Comparison of ENCODE assay signal across 9 cellular contexts in the genomic region with DNA sequence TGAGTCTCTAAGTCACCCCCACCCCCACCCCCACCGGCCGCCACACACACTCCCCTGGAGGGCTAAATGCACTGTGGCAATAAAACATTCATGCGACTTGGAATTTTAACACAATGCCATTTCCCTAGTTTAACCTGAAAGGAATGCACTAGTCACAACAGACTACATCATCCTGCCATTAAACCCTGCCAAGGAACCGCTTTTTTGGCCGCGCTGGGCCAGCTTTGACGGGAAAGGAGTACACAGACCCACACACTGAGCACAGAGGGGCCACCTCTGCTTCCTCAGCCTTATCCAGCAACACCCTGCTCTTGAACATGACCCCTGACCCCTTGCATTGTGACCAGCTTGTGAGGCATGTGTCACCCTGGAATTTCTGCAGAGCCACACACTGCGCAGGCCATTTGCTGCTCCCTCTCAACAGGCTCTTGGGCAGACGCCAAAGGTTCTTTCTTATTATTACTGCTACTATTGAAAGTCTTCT.
DNase-seq lines count a peak whose midpoint lies in the region; TF ChIP-seq lines count a peak whose summit lies in the region.
"Had no signal": no experiment of that assay in that cellular context is flagged by ENCODE, and none has a peak within 500 bp of the region (broad histone marks: within the 10 kb centered on the region; RNA-seq: fewer than 3 reads in every experiment).

No MANE protein-coding gene starts in this region.

- no peak for TF ChIP-seq POLR2A in esophagus muscularis mucosa (IDR thresholded peaks at IDR 0.05; ENCODE audit: low read depth)

- no peak for TF ChIP-seq CTCF in esophagus muscularis mucosa (IDR thresholded peaks at IDR 0.05)

- H3K9ac ChIP-seq in NT2/D1 (ENCODE audit: insufficient read length, low read depth) (peak overlapping the region; percentile 24), muscle layer of colon (ENCODE audit: low read length) (no peak overlapping the region)

- TF ChIP-seq EP300 in esophagus muscularis mucosa (IDR thresholded peaks at IDR 0.05), result no peak

- no peak overlapping the region for H3K4me3 ChIP-seq in NT2/D1 (ENCODE audit: insufficient read length, low read depth)
- H3K4me3 ChIP-seq in esophagus muscularis mucosa, result peak overlapping the region; percentile 44 to 61 (median 49)
- peak overlapping the region in 1 of 2 donors; percentile 46 for H3K4me3 ChIP-seq in muscle layer of colon (ENCODE audit: low read depth in 1 of 2, low read length in 2 of 2)
- H3K4me3 ChIP-seq: GM12878 had no signal

- H3K9me3 ChIP-seq in NT2/D1 (ENCODE audit: insufficient read depth, low read length) (no peaks in the 10 kb centered on the region), esophagus muscularis mucosa (no peaks in the 10 kb centered on the region), muscle layer of colon (ENCODE audit: low read length) (no peaks in the 10 kb centered on the region)

- no peaks in the 10 kb centered on the region for H3K27me3 ChIP-seq in NT2/D1 (ENCODE audit: insufficient read depth, insufficient read length)
- no peaks in the 10 kb centered on the region for H3K27me3 ChIP-seq in esophagus muscularis mucosa
- no peaks in the 10 kb centered on the region for H3K27me3 ChIP-seq in muscle layer of colon (ENCODE audit: control insufficient read depth in 1 of 2, insufficient read depth in 2 of 2, low read length in 2 of 2)

- H3K27ac ChIP-seq in esophagus muscularis mucosa (replicated peaks in 1 of 4) (peak overlapping the region; percentile 84 to 94 (median 88)), muscle layer of colon (ENCODE audit: low read depth, low read length) (peak overlapping the region; percentile 83)

- DNase-seq in AG20443 (ENCODE audit: low spot score) (peak; percentile 91), NT2/D1 (ENCODE audit: low read depth, low spot score) (peak; percentile 88), esophagus muscularis mucosa (ENCODE audit: extremely low spot score) (peak; percentile 95), DMS53 (lab: John Stamatoyannopoulos, UW) (no peak)
- DNase-seq in stimulated activated CD4-positive, alpha-beta T cell treated with anti-CD3 and anti-CD28 coated beads, Interleukin-4, amount 100 ng/mL, for 1 hour, result no peak
- no peak for DNase-seq in activated CD4-positive, alpha-beta T cell treated with anti-CD3 and anti-CD28 coated beads for 4 hours
- DNase-seq in stimulated activated naive CD4-positive, alpha-beta T cell (lab: John Stamatoyannopoulos, UW), result no peak

- H3K4me1 ChIP-seq in NT2/D1 (ENCODE audit: insufficient read depth, insufficient read length) (no peaks in the 10 kb centered on the region), esophagus muscularis mucosa (peaks cover 8 to 69% (median 61%) of the 10 kb centered on the region in 4 donors), muscle layer of colon (ENCODE audit: insufficient read depth, low read length) (peaks cover 67% of the 10 kb centered on the region)

- 4% methylated on average over 9 of the region's 9 CpGs for WGBS in esophagus muscularis mucosa

- no peaks in the 10 kb centered on the region for H3K36me3 ChIP-seq in NT2/D1 (ENCODE audit: insufficient read depth, insufficient read length, low read length)
- no peaks in the 10 kb centered on the region for H3K36me3 ChIP-seq in esophagus muscularis mucosa
- H3K36me3 ChIP-seq in muscle layer of colon (ENCODE audit: insufficient read depth, low read length), result no peaks in the 10 kb centered on the region

- intact Hi-C loops in esophagus muscularis mucosa (cut with DNase I), result loop anchor here (5.0 kb wide), 1 partner anchor 162 kb away; no protein-coding TSS in a partner anchor

Comparison
In these comparisons a context has a peak if more than half of its experiments do, and no peak if none do; other contexts are left out.
1. DNase-seq: peak in AG20443 (single experiment), NT2/D1 (single experiment) and esophagus muscularis mucosa (single experiment); none in stimulated activated CD4-positive, alpha-beta T cell treated with anti-CD3 and anti-CD28 coated beads, Interleukin-4, amount 100 ng/mL, for 1 hour (single experiment), activated CD4-positive, alpha-beta T cell treated with anti-CD3 and anti-CD28 coated beads for 4 hours (0 of 2), DMS53 (single experiment) and stimulated activated naive CD4-positive, alpha-beta T cell (0 of 6).